In the genomic region with DNA sequence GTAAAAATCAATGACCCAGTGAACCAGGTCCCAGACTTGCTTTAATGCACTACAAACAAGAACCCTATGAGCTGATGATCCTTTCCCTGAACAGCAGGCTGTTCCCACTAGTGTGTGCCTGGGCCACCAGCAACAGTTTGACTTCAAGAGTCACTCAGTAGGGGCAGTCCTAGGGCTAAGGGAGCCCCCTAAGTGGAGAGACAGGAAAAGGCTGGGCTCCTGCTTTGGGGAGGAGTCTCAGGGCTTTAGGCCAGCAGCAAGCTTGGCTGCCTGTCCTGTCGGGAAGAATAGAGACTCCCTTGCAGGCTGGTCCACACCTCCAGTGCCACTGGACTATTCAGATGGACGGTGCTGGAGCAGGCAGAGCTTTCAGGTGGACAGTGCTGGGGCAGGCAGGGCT, we compare ENCODE assay signal across 18 cellular contexts. TPM values are rescaled to one million over a fixed set of nuclear protein-coding genes. Genes with fewer than 3 reads are reported as not detected.
DNase-seq lines count a peak whose midpoint lies in the region; ATAC-seq and TF ChIP-seq lines count a peak whose summit lies in the region.
"Had no signal": no experiment of that assay in that cellular context is flagged by ENCODE, and none has a peak within 500 bp of the region (broad histone marks: within the 10 kb centered on the region; RNA-seq: fewer than 3 reads in every experiment).

No MANE protein-coding gene starts in this region.

- H4K8ac ChIP-seq in neuronal stem cell (ENCODE audit: low read depth, low read length) = no peak overlapping the region

- no peak overlapping the region for H4K91ac ChIP-seq in neuronal stem cell (ENCODE audit: low read depth, low read length, poor library complexity)

- TF ChIP-seq CTCF in Loucy (conservative IDR thresholded peaks at IDR 0.05; ENCODE audit: low read length) (no peak), WTC11 (IDR thresholded peaks at IDR 0.05) (no peak), esophagus squamous epithelium (IDR thresholded peaks at IDR 0.05) (no peak)

- H2BK12ac ChIP-seq in neuronal stem cell (ENCODE audit: low read length) = no peak overlapping the region

- no peaks in the 10 kb centered on the region for H3K79me2 ChIP-seq in Loucy (ENCODE audit: insufficient read depth, low read length)

- peak overlapping the region; percentile 61; the same call in 1 of the 2 replicates for H2AFZ ChIP-seq in Loucy (ENCODE audit: low read length)
- H2AFZ ChIP-seq in neuronal stem cell (ENCODE audit: low read length) = no peak overlapping the region

- intact Hi-C loops in esophagus squamous epithelium (cut with DNase I) = no loop called here

- no CpG with 5 or more reads among the region's 2 CpGs for WGBS in neuronal stem cell (ENCODE audit: extremely low coverage in 2 of 2, insufficient read length in 2 of 2, insufficient replicate concordance in 1 of 2), 2 donors
- WGBS in esophagus squamous epithelium, 2 donors = 0% methylated on average over 1 of the region's 2 CpGs; no CpG with 5 or more reads in 1 of the 2 donors

- H2AK5ac ChIP-seq in neuronal stem cell (ENCODE audit: low read depth, low read length) = no peak overlapping the region

- DNase-seq in DMS53 (lab: John Stamatoyannopoulos, UW) (peak; percentile 7), DMS53 treated with DMSO at 0.1 percent for 48 hours (lab: John Stamatoyannopoulos, UW; ENCODE audit: unreplicated experiment) (no peak), WTC11 (ENCODE audit: low spot score) (no peak), neuronal stem cell (ENCODE audit: low spot score) (no peak), hypothalamus (lab: John Stamatoyannopoulos, UW) (no peak), esophagus squamous epithelium (lab: John Stamatoyannopoulos, UW) (no peak)
- DNase-seq: AML-193; C1 segment of cervical spinal cord; Calu3; CD4-positive, alpha-beta T cell; DMS 273 treated with DMSO at 0.1 percent for 48 hours; DMS79 treated with DMSO at 0.1 percent for 48 hours; GDM1; HCEC 1CT; HFFc6 had no signal

- POLR2A ChIA-PET in WTC11 (lab: Charles Lee) = no interaction called here

- H3K23ac ChIP-seq in neuronal stem cell (ENCODE audit: low read depth, low read length, poor library complexity) = no peak overlapping the region

- no peaks in the 10 kb centered on the region; the same call in 1 of the 2 replicates for H3K27me3 Mint-ChIP-seq in WTC11 (ENCODE audit: low read depth)

- peak; percentile 74 for ATAC-seq in WTC11
- ATAC-seq in GM19023 (IDR thresholded peaks at IDR 0.05; ENCODE audit: unreplicated experiment) = no peak

- no peak overlapping the region for H2BK120ac ChIP-seq in neuronal stem cell (ENCODE audit: low read depth, low read length)

- H3K27ac ChIP-seq in neuronal stem cell (replicated peaks; ENCODE audit: low read length) (no peak overlapping the region), esophagus squamous epithelium (no peak overlapping the region)
- H3K27ac ChIP-seq: 22Rv1 had no signal

- H3K9me3 Mint-ChIP-seq in WTC11 = no peaks in the 10 kb centered on the region
- H3K9me3 Mint-ChIP-seq: CD4-positive, alpha-beta T cell; HFFc6 had no signal

- H3K9me2 ChIP-seq in Loucy (replicated peaks; ENCODE audit: low read depth, low read length) = no peaks in the 10 kb centered on the region

- no peak overlapping the region for H3K4me3 ChIP-seq in Loucy (ENCODE audit: low read length, poor library complexity, severe bottlenecking)
- H3K4me3 ChIP-seq in neuronal stem cell (ENCODE audit: low read length in 2 of 2) = no peak overlapping the region
- no peak overlapping the region for H3K4me3 ChIP-seq in esophagus squamous epithelium

- no peaks in the 10 kb centered on the region for H3F3A ChIP-seq in Loucy (ENCODE audit: low read depth)

- no peak overlapping the region for H3K4me3 Mint-ChIP-seq in WTC11
- H3K4me3 Mint-ChIP-seq: CD4-positive, alpha-beta T cell; HFFc6 had no signal

- no peak overlapping the region for H2BK5ac ChIP-seq in neuronal stem cell (ENCODE audit: low read length)

- no peak overlapping the region for H3K4ac ChIP-seq in neuronal stem cell (ENCODE audit: low read length)

- no peaks in the 10 kb centered on the region for H3K36me3 Mint-ChIP-seq in WTC11

- H3K4me1 ChIP-seq in Loucy (ENCODE audit: insufficient read depth, low read length, poor library complexity, severe bottlenecking) = no peaks in the 10 kb centered on the region
- peaks cover 0 to 3% of the 10 kb centered on the region in 2 donors for H3K4me1 ChIP-seq in neuronal stem cell (ENCODE audit: control insufficient read depth in 2 of 2, insufficient read depth in 1 of 2, low read depth in 1 of 2, low read length in 2 of 2)
- H3K4me1 ChIP-seq in esophagus squamous epithelium = peaks cover 0 to 10% (median 4%) of the 10 kb centered on the region in 3 donors

- H3K27ac Mint-ChIP-seq in WTC11 = no peak overlapping the region
- H3K27ac Mint-ChIP-seq: CD4-positive, alpha-beta T cell; HFFc6 had no signal

- no peak overlapping the region for H3K4me2 ChIP-seq in Loucy (ENCODE audit: low read depth, low read length, poor library complexity, severe bottlenecking)
- no peak overlapping the region for H3K4me2 ChIP-seq in neuronal stem cell (ENCODE audit: insufficient read depth, low read length, poor library complexity, severe bottlenecking)

- H3K79me1 ChIP-seq in neuronal stem cell (ENCODE audit: low read depth, low read length) = no peaks in the 10 kb centered on the region

- H3K9me3 ChIP-seq in Loucy (ENCODE audit: insufficient read depth, low read depth, low read length) (no peaks in the 10 kb centered on the region), neuronal stem cell (replicated peaks in 1 of 2; ENCODE audit: control insufficient read depth in 2 of 2, insufficient read depth in 1 of 2, low read depth in 1 of 2, low read length in 2 of 2) (no peaks in the 10 kb centered on the region), esophagus squamous epithelium (no peaks in the 10 kb centered on the region)

- CTCF ChIA-PET in WTC11 (lab: Charles Lee) = interaction anchor here (0.7 to 1.6 kb wide), 3 partner anchors 11 to 113 kb away, joined by 4 to 7 read pairs (median 7); a partner anchor contains a TSS

- H2BK15ac ChIP-seq in neuronal stem cell (ENCODE audit: low read length) = peak overlapping the region; percentile 39

- H3K9ac ChIP-seq in Loucy (ENCODE audit: low read depth, low read length, poor library complexity, severe bottlenecking) (no peak overlapping the region), neuronal stem cell (ENCODE audit: low read depth, low read length, poor library complexity) (no peak overlapping the region)

- H4K20me1 ChIP-seq in Loucy (ENCODE audit: insufficient read depth, low read length, poor library complexity, severe bottlenecking) = no peaks in the 10 kb centered on the region

- H3K27me3 ChIP-seq in Loucy (ENCODE audit: insufficient read depth, low read length, poor library complexity, severe bottlenecking) = no peaks in the 10 kb centered on the region
- peaks cover 0 to 35% (median 0%) of the 10 kb centered on the region in 3 experiments for H3K27me3 ChIP-seq in neuronal stem cell (ENCODE audit: control insufficient read depth in 3 of 3, insufficient read depth in 3 of 3, low read depth in 1 of 3, low read length in 3 of 3)
- no peaks in the 10 kb centered on the region for H3K27me3 ChIP-seq in esophagus squamous epithelium

- H3K36me3 ChIP-seq in Loucy (ENCODE audit: insufficient read depth, low read length) = no peaks in the 10 kb centered on the region
- H3K36me3 ChIP-seq in neuronal stem cell (replicated peaks in 1 of 2; ENCODE audit: control insufficient read depth in 2 of 2, insufficient read depth in 2 of 2, low read length in 2 of 2) = no peaks in the 10 kb centered on the region
- no peaks in the 10 kb centered on the region for H3K36me3 ChIP-seq in esophagus squamous epithelium

- no peak overlapping the region for H3K14ac ChIP-seq in neuronal stem cell (ENCODE audit: low read length)

- no peak overlapping the region for H3K18ac ChIP-seq in neuronal stem cell (ENCODE audit: low read length)

- H3K4me1 Mint-ChIP-seq in WTC11 = 0 out of 2 replicates have a peak, but pooled peaks cover 3% of the 10 kb centered on the region

- TF ChIP-seq POLR2A in esophagus squamous epithelium (IDR thresholded peaks at IDR 0.05) = no peak

TF ChIP-seq in WTC11, 78 proteins besides CTCF, POLR2A, EP300 and RAD21 (continues in another document):
- TF ChIP-seq, protein P1, sequence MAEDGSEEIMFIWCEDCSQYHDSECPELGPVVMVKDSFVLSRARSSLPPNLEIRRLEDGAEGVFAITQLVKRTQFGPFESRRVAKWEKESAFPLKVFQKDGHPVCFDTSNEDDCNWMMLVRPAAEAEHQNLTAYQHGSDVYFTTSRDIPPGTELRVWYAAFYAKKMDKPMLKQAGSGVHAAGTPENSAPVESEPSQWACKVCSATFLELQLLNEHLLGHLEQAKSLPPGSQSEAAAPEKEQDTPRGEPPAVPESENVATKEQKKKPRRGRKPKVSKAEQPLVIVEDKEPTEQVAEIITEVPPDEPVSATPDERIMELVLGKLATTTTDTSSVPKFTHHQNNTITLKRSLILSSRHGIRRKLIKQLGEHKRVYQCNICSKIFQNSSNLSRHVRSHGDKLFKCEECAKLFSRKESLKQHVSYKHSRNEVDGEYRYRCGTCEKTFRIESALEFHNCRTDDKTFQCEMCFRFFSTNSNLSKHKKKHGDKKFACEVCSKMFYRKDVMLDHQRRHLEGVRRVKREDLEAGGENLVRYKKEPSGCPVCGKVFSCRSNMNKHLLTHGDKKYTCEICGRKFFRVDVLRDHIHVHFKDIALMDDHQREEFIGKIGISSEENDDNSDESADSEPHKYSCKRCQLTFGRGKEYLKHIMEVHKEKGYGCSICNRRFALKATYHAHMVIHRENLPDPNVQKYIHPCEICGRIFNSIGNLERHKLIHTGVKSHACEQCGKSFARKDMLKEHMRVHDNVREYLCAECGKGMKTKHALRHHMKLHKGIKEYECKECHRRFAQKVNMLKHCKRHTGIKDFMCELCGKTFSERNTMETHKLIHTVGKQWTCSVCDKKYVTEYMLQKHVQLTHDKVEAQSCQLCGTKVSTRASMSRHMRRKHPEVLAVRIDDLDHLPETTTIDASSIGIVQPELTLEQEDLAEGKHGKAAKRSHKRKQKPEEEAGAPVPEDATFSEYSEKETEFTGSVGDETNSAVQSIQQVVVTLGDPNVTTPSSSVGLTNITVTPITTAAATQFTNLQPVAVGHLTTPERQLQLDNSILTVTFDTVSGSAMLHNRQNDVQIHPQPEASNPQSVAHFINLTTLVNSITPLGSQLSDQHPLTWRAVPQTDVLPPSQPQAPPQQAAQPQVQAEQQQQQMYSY (CRISPR knock-in tag; IDR thresholded peaks at IDR 0.05) = no peak
- TF ChIP-seq ZNF416 (CRISPR knock-in tag; IDR thresholded peaks at IDR 0.05) = no peak
- TF ChIP-seq ZNF138 (CRISPR knock-in tag; conservative IDR thresholded peaks at IDR 0.05) = no peak
- no peak for TF ChIP-seq TEAD1 (CRISPR knock-in tag; IDR thresholded peaks at IDR 0.05)
- no peak for TF ChIP-seq SMAD3 (CRISPR knock-in tag; IDR thresholded peaks at IDR 0.05; ENCODE audit: borderline replicate concordance)
- TF ChIP-seq, protein P2, sequence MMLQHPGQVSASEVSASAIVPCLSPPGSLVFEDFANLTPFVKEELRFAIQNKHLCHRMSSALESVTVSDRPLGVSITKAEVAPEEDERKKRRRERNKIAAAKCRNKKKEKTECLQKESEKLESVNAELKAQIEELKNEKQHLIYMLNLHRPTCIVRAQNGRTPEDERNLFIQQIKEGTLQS (CRISPR knock-in tag; conservative IDR thresholded peaks at IDR 0.05) = no peak

RNA-seq across cellular contexts. Expression of a gene that starts 29.4 kb away (rescaled TPM):
- total RNA-seq in WTC11 (2021) (23.5 to 28.6 TPM (median 26.8 TPM) in 3 replicates), esophagus squamous epithelium (10 to 100 TPM in 1 of 4 donors, 1 to 10 TPM in 2, under 1 TPM in 1; 0.72 to 17.4 (median 5.3) TPM)
- 2.2 TPM for polyA plus RNA-seq in neuronal stem cell (2013, experiment 1 of 2)
- polyA plus RNA-seq in neuronal stem cell (2013, experiment 2 of 2) = 2.2 TPM
- total RNA-seq: CD4-positive, alpha-beta T cell had no signal
